Comparison of ENCODE assay signal across 3 cellular contexts in the genomic region with DNA sequence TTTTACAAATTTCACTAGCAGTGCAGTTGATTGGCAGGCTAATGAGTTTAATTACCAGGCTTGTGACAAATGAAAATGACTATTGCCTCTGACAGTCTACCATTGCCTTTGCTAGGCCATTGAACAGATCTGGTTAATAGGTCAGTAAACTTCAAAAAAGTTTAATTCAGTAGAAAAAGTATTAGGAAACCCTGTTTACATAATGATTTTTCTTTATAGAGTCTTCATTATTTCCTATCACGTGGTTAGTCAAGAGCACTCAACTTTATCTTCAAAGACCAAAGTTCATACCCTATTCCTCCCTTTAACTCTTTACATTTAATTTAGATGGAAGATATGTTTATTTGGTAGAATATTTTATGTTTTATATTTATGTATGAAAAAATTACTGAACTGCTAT.
TF ChIP-seq lines count a peak whose summit lies in the region.

No MANE protein-coding gene starts in this region.

TF ChIP-seq in liver, 16 proteins besides CTCF, POLR2A, EP300 and RAD21:
- TF ChIP-seq FOXA2 (IDR thresholded peaks at IDR 0.05) (peak; percentile 80), HNF4G (IDR thresholded peaks at IDR 0.05) (peak; percentile 40), GABPA (IDR thresholded peaks at IDR 0.05 in 1 of 2, conservative IDR thresholded peaks at IDR 0.05 in 1 of 2) (peak in 1 of 2 donors; percentile 12), RXRA (IDR thresholded peaks at IDR 0.05) (peak; percentile 76 to 80), YY1 (IDR thresholded peaks at IDR 0.05) (peak; percentile 76), FOXA1 (IDR thresholded peaks at IDR 0.05) (peak; percentile 50), EGR1 (IDR thresholded peaks at IDR 0.05; ENCODE audit: low read depth in 2 of 2) (peak in 1 of 2 donors; percentile 37), SP1 (IDR thresholded peaks at IDR 0.05) (peak; percentile 71), TAF1 (conservative IDR thresholded peaks at IDR 0.05) (no peak), HNF4A (conservative IDR thresholded peaks at IDR 0.05) (peak; percentile 78 to 82), JUND (IDR thresholded peaks at IDR 0.05) (peak; percentile 67 to 72), NR2F2 (IDR thresholded peaks at IDR 0.05) (peak; percentile 9)
- TF ChIP-seq, protein P1, sequence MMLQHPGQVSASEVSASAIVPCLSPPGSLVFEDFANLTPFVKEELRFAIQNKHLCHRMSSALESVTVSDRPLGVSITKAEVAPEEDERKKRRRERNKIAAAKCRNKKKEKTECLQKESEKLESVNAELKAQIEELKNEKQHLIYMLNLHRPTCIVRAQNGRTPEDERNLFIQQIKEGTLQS (IDR thresholded peaks at IDR 0.05) = peak; percentile 26
- TF ChIP-seq, protein P2, sequence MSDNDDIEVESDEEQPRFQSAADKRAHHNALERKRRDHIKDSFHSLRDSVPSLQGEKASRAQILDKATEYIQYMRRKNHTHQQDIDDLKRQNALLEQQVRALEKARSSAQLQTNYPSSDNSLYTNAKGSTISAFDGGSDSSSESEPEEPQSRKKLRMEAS (IDR thresholded peaks at IDR 0.05) = peak; percentile 37
- TF ChIP-seq, protein P3, sequence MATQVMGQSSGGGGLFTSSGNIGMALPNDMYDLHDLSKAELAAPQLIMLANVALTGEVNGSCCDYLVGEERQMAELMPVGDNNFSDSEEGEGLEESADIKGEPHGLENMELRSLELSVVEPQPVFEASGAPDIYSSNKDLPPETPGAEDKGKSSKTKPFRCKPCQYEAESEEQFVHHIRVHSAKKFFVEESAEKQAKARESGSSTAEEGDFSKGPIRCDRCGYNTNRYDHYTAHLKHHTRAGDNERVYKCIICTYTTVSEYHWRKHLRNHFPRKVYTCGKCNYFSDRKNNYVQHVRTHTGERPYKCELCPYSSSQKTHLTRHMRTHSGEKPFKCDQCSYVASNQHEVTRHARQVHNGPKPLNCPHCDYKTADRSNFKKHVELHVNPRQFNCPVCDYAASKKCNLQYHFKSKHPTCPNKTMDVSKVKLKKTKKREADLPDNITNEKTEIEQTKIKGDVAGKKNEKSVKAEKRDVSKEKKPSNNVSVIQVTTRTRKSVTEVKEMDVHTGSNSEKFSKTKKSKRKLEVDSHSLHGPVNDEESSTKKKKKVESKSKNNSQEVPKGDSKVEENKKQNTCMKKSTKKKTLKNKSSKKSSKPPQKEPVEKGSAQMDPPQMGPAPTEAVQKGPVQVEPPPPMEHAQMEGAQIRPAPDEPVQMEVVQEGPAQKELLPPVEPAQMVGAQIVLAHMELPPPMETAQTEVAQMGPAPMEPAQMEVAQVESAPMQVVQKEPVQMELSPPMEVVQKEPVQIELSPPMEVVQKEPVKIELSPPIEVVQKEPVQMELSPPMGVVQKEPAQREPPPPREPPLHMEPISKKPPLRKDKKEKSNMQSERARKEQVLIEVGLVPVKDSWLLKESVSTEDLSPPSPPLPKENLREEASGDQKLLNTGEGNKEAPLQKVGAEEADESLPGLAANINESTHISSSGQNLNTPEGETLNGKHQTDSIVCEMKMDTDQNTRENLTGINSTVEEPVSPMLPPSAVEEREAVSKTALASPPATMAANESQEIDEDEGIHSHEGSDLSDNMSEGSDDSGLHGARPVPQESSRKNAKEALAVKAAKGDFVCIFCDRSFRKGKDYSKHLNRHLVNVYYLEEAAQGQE (IDR thresholded peaks at IDR 0.05) = no peak
- TF ChIP-seq, protein P4, sequence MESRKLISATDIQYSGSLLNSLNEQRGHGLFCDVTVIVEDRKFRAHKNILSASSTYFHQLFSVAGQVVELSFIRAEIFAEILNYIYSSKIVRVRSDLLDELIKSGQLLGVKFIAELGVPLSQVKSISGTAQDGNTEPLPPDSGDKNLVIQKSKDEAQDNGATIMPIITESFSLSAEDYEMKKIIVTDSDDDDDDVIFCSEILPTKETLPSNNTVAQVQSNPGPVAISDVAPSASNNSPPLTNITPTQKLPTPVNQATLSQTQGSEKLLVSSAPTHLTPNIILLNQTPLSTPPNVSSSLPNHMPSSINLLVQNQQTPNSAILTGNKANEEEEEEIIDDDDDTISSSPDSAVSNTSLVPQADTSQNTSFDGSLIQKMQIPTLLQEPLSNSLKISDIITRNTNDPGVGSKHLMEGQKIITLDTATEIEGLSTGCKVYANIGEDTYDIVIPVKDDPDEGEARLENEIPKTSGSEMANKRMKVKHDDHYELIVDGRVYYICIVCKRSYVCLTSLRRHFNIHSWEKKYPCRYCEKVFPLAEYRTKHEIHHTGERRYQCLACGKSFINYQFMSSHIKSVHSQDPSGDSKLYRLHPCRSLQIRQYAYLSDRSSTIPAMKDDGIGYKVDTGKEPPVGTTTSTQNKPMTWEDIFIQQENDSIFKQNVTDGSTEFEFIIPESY (IDR thresholded peaks at IDR 0.05) = no peak

TF ChIP-seq in HepG2, 621 proteins besides CTCF, POLR2A, EP300 and RAD21 (continues in another document):
- TF ChIP-seq TOPORS (CRISPR knock-in tag; IDR thresholded peaks at IDR 0.05) (no peak), TBX3 (IDR thresholded peaks at IDR 0.05; ENCODE audit: borderline replicate concordance) (no peak), JARID2 (CRISPR knock-in tag; IDR thresholded peaks at IDR 0.05; ENCODE audit: insufficient replicate concordance) (no peak), RBFOX2 (IDR thresholded peaks at IDR 0.05; ENCODE audit: low read depth, low read length) (no peak), ZNF460 (CRISPR knock-in tag; IDR thresholded peaks at IDR 0.05; ENCODE audit: borderline replicate concordance) (no peak), ZSCAN31 (CRISPR knock-in tag; IDR thresholded peaks at IDR 0.05; ENCODE audit: low read depth) (no peak), ZIK1 (CRISPR knock-in tag; IDR thresholded peaks at IDR 0.05; ENCODE audit: borderline replicate concordance, low read depth) (no peak), ZBTB3 (CRISPR knock-in tag; IDR thresholded peaks at IDR 0.05; ENCODE audit: borderline replicate concordance, low read depth) (no peak), ZNF235 (CRISPR knock-in tag; IDR thresholded peaks at IDR 0.05; ENCODE audit: borderline replicate concordance) (no peak)
- TF ChIP-seq, protein P5, sequence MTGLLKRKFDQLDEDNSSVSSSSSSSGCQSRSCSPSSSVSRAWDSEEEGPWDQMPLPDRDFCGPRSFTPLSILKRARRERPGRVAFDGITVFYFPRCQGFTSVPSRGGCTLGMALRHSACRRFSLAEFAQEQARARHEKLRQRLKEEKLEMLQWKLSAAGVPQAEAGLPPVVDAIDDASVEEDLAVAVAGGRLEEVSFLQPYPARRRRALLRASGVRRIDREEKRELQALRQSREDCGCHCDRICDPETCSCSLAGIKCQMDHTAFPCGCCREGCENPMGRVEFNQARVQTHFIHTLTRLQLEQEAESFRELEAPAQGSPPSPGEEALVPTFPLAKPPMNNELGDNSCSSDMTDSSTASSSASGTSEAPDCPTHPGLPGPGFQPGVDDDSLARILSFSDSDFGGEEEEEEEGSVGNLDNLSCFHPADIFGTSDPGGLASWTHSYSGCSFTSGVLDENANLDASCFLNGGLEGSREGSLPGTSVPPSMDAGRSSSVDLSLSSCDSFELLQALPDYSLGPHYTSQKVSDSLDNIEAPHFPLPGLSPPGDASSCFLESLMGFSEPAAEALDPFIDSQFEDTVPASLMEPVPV (CRISPR knock-in tag; IDR thresholded peaks at IDR 0.05) = no peak
- TF ChIP-seq, protein P6, sequence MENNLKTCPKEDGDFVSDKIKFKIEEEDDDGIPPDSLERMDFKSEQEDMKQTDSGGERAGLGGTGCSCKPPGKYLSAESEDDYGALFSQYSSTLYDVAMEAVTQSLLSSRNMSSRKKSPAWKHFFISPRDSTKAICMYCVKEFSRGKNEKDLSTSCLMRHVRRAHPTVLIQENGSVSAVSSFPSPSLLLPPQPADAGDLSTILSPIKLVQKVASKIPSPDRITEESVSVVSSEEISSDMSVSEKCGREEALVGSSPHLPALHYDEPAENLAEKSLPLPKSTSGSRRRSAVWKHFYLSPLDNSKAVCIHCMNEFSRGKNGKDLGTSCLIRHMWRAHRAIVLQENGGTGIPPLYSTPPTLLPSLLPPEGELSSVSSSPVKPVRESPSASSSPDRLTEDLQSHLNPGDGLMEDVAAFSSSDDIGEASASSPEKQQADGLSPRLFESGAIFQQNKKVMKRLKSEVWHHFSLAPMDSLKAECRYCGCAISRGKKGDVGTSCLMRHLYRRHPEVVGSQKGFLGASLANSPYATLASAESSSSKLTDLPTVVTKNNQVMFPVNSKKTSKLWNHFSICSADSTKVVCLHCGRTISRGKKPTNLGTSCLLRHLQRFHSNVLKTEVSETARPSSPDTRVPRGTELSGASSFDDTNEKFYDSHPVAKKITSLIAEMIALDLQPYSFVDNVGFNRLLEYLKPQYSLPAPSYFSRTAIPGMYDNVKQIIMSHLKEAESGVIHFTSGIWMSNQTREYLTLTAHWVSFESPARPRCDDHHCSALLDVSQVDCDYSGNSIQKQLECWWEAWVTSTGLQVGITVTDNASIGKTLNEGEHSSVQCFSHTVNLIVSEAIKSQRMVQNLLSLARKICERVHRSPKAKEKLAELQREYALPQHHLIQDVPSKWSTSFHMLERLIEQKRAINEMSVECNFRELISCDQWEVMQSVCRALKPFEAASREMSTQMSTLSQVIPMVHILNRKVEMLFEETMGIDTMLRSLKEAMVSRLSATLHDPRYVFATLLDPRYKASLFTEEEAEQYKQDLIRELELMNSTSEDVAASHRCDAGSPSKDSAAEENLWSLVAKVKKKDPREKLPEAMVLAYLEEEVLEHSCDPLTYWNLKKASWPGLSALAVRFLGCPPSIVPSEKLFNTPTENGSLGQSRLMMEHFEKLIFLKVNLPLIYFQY (CRISPR knock-in tag; IDR thresholded peaks at IDR 0.05; ENCODE audit: borderline replicate concordance) = no peak
- TF ChIP-seq, protein P7, sequence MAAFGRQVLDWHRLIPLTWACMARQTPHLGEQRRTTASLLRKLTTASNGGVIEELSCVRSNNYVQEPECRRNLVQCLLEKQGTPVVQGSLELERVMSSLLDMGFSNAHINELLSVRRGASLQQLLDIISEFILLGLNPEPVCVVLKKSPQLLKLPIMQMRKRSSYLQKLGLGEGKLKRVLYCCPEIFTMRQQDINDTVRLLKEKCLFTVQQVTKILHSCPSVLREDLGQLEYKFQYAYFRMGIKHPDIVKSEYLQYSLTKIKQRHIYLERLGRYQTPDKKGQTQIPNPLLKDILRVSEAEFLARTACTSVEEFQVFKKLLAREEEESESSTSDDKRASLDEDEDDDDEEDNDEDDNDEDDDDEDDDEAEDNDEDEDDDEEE (CRISPR knock-in tag; IDR thresholded peaks at IDR 0.05) = no peak

TF ChIP-seq in K562, 482 proteins besides CTCF, POLR2A, EP300 and RAD21 (continued from another document):
- TF ChIP-seq NFIC (IDR thresholded peaks at IDR 0.05) (no peak), PML (IDR thresholded peaks at IDR 0.05; ENCODE audit: low read length) (no peak), ZNF3 (CRISPR knock-in tag; IDR thresholded peaks at IDR 0.05) (no peak), KAT7 (CRISPR knock-in tag; IDR thresholded peaks at IDR 0.05; ENCODE audit: borderline replicate concordance) (no peak)
- TF ChIP-seq, protein P8, sequence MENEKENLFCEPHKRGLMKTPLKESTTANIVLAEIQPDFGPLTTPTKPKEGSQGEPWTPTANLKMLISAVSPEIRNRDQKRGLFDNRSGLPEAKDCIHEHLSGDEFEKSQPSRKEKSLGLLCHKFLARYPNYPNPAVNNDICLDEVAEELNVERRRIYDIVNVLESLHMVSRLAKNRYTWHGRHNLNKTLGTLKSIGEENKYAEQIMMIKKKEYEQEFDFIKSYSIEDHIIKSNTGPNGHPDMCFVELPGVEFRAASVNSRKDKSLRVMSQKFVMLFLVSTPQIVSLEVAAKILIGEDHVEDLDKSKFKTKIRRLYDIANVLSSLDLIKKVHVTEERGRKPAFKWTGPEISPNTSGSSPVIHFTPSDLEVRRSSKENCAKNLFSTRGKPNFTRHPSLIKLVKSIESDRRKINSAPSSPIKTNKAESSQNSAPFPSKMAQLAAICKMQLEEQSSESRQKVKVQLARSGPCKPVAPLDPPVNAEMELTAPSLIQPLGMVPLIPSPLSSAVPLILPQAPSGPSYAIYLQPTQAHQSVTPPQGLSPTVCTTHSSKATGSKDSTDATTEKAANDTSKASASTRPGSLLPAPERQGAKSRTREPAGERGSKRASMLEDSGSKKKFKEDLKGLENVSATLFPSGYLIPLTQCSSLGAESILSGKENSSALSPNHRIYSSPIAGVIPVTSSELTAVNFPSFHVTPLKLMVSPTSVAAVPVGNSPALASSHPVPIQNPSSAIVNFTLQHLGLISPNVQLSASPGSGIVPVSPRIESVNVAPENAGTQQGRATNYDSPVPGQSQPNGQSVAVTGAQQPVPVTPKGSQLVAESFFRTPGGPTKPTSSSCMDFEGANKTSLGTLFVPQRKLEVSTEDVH (IDR thresholded peaks at IDR 0.05; ENCODE audit: low read depth, partially characterized antibody) = no peak
- TF ChIP-seq, protein P9, sequence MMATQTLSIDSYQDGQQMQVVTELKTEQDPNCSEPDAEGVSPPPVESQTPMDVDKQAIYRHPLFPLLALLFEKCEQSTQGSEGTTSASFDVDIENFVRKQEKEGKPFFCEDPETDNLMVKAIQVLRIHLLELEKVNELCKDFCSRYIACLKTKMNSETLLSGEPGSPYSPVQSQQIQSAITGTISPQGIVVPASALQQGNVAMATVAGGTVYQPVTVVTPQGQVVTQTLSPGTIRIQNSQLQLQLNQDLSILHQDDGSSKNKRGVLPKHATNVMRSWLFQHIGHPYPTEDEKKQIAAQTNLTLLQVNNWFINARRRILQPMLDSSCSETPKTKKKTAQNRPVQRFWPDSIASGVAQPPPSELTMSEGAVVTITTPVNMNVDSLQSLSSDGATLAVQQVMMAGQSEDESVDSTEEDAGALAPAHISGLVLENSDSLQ (IDR thresholded peaks at IDR 0.05) = peak; percentile 42; the same call in 1 of the 2 replicates
TF ChIP-seq in K562: peak in this region for 1.
